ENCODE assay signal across 1 cellular context in the genomic region with DNA sequence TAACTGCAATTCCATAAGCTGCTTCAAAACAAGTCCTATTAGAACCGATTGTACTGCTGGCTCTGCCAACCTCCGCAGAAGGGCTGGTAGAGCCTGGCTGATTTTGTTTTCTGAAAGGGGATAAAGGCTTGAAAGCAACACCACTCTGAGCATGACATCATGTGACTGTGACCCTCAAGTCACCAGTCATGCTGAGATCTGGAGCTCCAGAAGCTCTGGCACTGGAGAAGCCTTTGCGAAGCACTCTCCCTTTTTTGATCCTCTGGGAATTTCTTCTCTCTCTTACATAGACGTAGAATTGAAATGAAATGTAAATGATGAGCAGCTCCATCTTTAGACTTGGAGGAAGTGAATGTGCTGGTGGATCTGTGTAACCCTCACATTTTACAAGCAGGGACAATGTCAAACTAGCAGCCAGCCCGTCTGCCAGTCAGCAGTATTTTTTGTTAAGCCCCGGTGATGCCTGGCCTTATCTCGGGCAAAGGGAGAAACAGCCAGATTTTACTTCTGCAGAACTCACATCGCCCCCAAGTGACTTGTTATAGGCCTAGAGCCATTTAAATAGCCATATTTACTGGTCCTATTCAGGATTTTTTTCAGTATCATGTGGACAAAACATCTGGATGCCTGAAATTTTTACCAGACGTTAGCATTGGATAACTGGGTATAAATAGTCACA.
TF ChIP-seq lines count a peak whose summit lies in the region.

No MANE protein-coding gene starts in this region.

TF ChIP-seq in liver, 16 proteins besides CTCF, POLR2A, EP300 and RAD21 (continued from another document):
- TF ChIP-seq, protein P1, sequence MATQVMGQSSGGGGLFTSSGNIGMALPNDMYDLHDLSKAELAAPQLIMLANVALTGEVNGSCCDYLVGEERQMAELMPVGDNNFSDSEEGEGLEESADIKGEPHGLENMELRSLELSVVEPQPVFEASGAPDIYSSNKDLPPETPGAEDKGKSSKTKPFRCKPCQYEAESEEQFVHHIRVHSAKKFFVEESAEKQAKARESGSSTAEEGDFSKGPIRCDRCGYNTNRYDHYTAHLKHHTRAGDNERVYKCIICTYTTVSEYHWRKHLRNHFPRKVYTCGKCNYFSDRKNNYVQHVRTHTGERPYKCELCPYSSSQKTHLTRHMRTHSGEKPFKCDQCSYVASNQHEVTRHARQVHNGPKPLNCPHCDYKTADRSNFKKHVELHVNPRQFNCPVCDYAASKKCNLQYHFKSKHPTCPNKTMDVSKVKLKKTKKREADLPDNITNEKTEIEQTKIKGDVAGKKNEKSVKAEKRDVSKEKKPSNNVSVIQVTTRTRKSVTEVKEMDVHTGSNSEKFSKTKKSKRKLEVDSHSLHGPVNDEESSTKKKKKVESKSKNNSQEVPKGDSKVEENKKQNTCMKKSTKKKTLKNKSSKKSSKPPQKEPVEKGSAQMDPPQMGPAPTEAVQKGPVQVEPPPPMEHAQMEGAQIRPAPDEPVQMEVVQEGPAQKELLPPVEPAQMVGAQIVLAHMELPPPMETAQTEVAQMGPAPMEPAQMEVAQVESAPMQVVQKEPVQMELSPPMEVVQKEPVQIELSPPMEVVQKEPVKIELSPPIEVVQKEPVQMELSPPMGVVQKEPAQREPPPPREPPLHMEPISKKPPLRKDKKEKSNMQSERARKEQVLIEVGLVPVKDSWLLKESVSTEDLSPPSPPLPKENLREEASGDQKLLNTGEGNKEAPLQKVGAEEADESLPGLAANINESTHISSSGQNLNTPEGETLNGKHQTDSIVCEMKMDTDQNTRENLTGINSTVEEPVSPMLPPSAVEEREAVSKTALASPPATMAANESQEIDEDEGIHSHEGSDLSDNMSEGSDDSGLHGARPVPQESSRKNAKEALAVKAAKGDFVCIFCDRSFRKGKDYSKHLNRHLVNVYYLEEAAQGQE (IDR thresholded peaks at IDR 0.05) = no peak
- TF ChIP-seq EGR1 (IDR thresholded peaks at IDR 0.05; ENCODE audit: low read depth in 2 of 2) (no peak), GABPA (IDR thresholded peaks at IDR 0.05 in 1 of 2, conservative IDR thresholded peaks at IDR 0.05 in 1 of 2) (no peak)
- TF ChIP-seq, protein P2, sequence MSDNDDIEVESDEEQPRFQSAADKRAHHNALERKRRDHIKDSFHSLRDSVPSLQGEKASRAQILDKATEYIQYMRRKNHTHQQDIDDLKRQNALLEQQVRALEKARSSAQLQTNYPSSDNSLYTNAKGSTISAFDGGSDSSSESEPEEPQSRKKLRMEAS (IDR thresholded peaks at IDR 0.05) = no peak
